17 cellular contexts compared by ENCODE assay signal in the genomic region with DNA sequence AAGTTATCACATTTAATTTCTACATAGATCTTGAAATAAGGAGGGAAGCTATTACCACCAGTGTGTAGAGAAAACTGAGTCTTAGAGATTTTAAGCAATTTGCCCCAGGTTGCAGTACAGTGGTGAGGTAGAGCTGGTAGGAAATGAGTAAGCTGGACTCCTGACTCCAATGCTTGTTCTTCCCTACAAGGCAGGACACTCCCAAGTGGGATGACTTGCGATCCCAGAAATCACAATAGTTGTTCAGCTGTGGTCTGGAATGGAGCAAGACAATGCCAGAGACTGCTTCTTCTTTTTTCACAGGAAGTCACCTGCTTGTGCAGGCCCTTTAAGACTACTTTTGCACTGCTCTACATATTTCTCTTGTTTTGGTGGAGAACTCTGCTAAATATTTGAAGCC.
"Had no signal": no experiment of that assay in that cellular context is flagged by ENCODE, and none has a peak within 500 bp of the region (broad histone marks: within the 10 kb centered on the region; RNA-seq: fewer than 3 reads in every experiment).

No MANE protein-coding gene starts in this region.

- H3K9me3 ChIP-seq: colonic mucosa, thyroid gland, uterus had no signal

- H2AFZ ChIP-seq: parathyroid adenoma had no signal

- H3K27me3 ChIP-seq: colonic mucosa, left lung, thyroid gland, uterus had no signal

- DNase-seq: activated CD4-positive, alpha-beta T cell treated with anti-CD3 and anti-CD28 coated beads for 48 hours; activated CD8-positive, alpha-beta T cell treated with anti-CD3 and anti-CD28 coated beads, Interleukin-2, amount 10 ng/mL, durations not matched to agents 7 days and 5 days; activated naive CD4-positive, alpha-beta T cell; activated naive CD8-positive, alpha-beta T cell treated with anti-CD3 and anti-CD28 coated beads, Interleukin-2, amount 50 U/mL, for 24 hours; caudate nucleus; colonic mucosa; effector CD8-positive, alpha-beta T cell; head of caudate nucleus; left lung; retina; T-helper 17 cell; thyroid gland; uterus had no signal

- ATAC-seq: activated CD8-positive, alpha-beta T cell treated with anti-CD3 and anti-CD28 coated beads, Interleukin-2, amount 10 ng/mL, durations not matched to agents 7 days and 5 days; activated naive CD8-positive, alpha-beta T cell treated with anti-CD3 and anti-CD28 coated beads, Interleukin-2, amount 50 U/mL, for 24 hours; esophagus mucosa; T-helper 17 cell; WTC11 had no signal

- H3K4me1 ChIP-seq: colonic mucosa, left lung, parathyroid adenoma, thyroid gland, uterus had no signal

- H3K79me2 ChIP-seq: parathyroid adenoma had no signal

- H3K36me3 ChIP-seq: colonic mucosa, left lung, thyroid gland, uterus had no signal

- H3K27ac ChIP-seq: colonic mucosa, left lung, parathyroid adenoma, skin epidermis, thyroid gland, uterus had no signal

- H3K9ac ChIP-seq: parathyroid adenoma had no signal

- H3K4me3 ChIP-seq: colonic mucosa, left lung, skin epidermis, thyroid gland, uterus had no signal
